1 cellular context compared by ENCODE assay signal in the genomic region with DNA sequence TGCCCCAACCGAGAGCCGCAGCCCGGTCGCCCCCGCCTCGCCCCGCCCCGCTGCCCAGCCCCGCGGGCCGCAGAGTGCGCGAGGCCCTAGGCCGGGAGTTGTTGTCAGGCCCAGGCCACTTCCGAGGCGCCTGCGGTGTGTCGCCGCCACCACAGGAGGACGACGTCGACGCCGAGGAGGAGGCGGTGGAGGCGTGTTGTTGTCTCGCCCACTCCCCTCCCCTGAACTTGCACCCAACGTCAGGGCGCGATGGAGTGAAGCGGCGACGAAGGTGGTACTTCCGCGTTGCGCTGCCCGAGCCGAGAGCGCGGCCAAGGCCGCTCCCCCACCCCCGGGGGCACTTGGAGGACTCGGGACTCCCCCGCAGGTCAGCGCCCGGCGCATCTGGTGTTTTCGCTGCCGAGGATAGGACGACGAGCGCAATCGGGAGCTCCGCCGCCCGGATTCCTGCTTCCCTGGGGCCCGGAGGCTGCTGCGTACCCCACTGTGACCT.
TF ChIP-seq lines count a peak whose summit lies in the region.

Gene CDK13 (plus strand): TSS at position 277 of the 493 bp plus-strand sequence. CDS start 386 bp downstream, outside the sequence.

TF ChIP-seq in HepG2, 621 proteins besides CTCF, POLR2A, EP300 and RAD21 (continued from another document and continues in another):
- TF ChIP-seq, protein P1, sequence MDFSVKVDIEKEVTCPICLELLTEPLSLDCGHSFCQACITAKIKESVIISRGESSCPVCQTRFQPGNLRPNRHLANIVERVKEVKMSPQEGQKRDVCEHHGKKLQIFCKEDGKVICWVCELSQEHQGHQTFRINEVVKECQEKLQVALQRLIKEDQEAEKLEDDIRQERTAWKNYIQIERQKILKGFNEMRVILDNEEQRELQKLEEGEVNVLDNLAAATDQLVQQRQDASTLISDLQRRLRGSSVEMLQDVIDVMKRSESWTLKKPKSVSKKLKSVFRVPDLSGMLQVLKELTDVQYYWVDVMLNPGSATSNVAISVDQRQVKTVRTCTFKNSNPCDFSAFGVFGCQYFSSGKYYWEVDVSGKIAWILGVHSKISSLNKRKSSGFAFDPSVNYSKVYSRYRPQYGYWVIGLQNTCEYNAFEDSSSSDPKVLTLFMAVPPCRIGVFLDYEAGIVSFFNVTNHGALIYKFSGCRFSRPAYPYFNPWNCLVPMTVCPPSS (IDR thresholded peaks at IDR 0.05) = no peak
- TF ChIP-seq ZNF782 (CRISPR knock-in tag; IDR thresholded peaks at IDR 0.05; ENCODE audit: borderline replicate concordance) = no peak; the same call in 1 of the 2 replicates
- TF ChIP-seq TEF (CRISPR knock-in tag; IDR thresholded peaks at IDR 0.05) = no peak
- peak; percentile 15; the same call in 1 of the 2 replicates for TF ChIP-seq KMT2B (CRISPR knock-in tag; IDR thresholded peaks at IDR 0.05)
- TF ChIP-seq, protein P2, sequence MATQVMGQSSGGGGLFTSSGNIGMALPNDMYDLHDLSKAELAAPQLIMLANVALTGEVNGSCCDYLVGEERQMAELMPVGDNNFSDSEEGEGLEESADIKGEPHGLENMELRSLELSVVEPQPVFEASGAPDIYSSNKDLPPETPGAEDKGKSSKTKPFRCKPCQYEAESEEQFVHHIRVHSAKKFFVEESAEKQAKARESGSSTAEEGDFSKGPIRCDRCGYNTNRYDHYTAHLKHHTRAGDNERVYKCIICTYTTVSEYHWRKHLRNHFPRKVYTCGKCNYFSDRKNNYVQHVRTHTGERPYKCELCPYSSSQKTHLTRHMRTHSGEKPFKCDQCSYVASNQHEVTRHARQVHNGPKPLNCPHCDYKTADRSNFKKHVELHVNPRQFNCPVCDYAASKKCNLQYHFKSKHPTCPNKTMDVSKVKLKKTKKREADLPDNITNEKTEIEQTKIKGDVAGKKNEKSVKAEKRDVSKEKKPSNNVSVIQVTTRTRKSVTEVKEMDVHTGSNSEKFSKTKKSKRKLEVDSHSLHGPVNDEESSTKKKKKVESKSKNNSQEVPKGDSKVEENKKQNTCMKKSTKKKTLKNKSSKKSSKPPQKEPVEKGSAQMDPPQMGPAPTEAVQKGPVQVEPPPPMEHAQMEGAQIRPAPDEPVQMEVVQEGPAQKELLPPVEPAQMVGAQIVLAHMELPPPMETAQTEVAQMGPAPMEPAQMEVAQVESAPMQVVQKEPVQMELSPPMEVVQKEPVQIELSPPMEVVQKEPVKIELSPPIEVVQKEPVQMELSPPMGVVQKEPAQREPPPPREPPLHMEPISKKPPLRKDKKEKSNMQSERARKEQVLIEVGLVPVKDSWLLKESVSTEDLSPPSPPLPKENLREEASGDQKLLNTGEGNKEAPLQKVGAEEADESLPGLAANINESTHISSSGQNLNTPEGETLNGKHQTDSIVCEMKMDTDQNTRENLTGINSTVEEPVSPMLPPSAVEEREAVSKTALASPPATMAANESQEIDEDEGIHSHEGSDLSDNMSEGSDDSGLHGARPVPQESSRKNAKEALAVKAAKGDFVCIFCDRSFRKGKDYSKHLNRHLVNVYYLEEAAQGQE (IDR thresholded peaks at IDR 0.05; ENCODE audit: borderline replicate concordance in 1 of 2, low read depth in 1 of 2, low read length in 2 of 2) = no peak
- TF ChIP-seq, protein P3, sequence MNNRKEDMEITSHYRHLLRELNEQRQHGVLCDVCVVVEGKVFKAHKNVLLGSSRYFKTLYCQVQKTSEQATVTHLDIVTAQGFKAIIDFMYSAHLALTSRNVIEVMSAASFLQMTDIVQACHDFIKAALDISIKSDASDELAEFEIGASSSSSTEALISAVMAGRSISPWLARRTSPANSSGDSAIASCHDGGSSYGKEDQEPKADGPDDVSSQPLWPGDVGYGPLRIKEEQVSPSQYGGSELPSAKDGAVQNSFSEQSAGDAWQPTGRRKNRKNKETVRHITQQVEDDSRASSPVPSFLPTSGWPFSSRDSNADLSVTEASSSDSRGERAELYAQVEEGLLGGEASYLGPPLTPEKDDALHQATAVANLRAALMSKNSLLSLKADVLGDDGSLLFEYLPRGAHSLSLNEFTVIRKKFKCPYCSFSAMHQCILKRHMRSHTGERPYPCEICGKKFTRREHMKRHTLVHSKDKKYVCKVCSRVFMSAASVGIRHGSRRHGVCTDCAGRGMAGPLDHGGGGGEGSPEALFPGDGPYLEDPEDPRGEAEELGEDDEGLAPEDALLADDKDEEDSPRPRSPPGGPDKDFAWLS (CRISPR knock-in tag; IDR thresholded peaks at IDR 0.05; ENCODE audit: borderline replicate concordance) = no peak
- TF ChIP-seq NR2F6 (IDR thresholded peaks at IDR 0.05) = no peak
- 0 out of 2 replicates have a peak, but pooled peaks have one; percentile 17 for TF ChIP-seq NR2F6 (CRISPR knock-in tag; IDR thresholded peaks at IDR 0.05)
- 0 out of 2 replicates have a peak, but pooled peaks have one; percentile 40 for TF ChIP-seq ISX (CRISPR knock-in tag; conservative IDR thresholded peaks at IDR 0.05)
- peak; percentile 72; the same call in 1 of the 2 replicates for TF ChIP-seq MXD1 (CRISPR knock-in tag; IDR thresholded peaks at IDR 0.05)
- TF ChIP-seq HDAC1 (CRISPR knock-in tag; IDR thresholded peaks at IDR 0.05) = peak; percentile 73; the same call in 1 of the 2 replicates
- TF ChIP-seq U2AF2 (IDR thresholded peaks at IDR 0.05; ENCODE audit: low read depth, low read length) = no peak
- TF ChIP-seq ZNF235 (CRISPR knock-in tag; IDR thresholded peaks at IDR 0.05; ENCODE audit: borderline replicate concordance) = peak; percentile 56; the same call in 1 of the 2 replicates
- peak; percentile 59; the same call in 1 of the 2 replicates for TF ChIP-seq FOXO1 (CRISPR knock-in tag; IDR thresholded peaks at IDR 0.05)
- TF ChIP-seq CENPX (CRISPR knock-in tag; IDR thresholded peaks at IDR 0.05) = no peak
- TF ChIP-seq PRMT3 (CRISPR knock-in tag; IDR thresholded peaks at IDR 0.05; ENCODE audit: borderline replicate concordance, low read depth) = no peak
- peak in 1 of 2 experiments; percentile 34; a peak in 3 of 4 replicates for TF ChIP-seq KLF16 (CRISPR knock-in tag; IDR thresholded peaks at IDR 0.05)
- no peak for TF ChIP-seq FOXK2 (IDR thresholded peaks at IDR 0.05)
- TF ChIP-seq ZNF121 (CRISPR knock-in tag; IDR thresholded peaks at IDR 0.05) = no peak
- TF ChIP-seq MED13 (CRISPR knock-in tag; IDR thresholded peaks at IDR 0.05) = no peak; the same call in 1 of the 2 replicates
- no peak for TF ChIP-seq JUND (CRISPR knock-in tag; IDR thresholded peaks at IDR 0.05)
- no peak for TF ChIP-seq ZNF337 (CRISPR knock-in tag; IDR thresholded peaks at IDR 0.05; ENCODE audit: borderline replicate concordance, low read depth)
- TF ChIP-seq ZSCAN21 (CRISPR knock-in tag; IDR thresholded peaks at IDR 0.05; ENCODE audit: borderline replicate concordance) = peak; percentile 92; the same call in 1 of the 2 replicates
- no peak for TF ChIP-seq ZNF432 (CRISPR knock-in tag; IDR thresholded peaks at IDR 0.05; ENCODE audit: borderline replicate concordance)
- peak; percentile 77; the same call in 1 of the 2 replicates for TF ChIP-seq ZFP37 (CRISPR knock-in tag; IDR thresholded peaks at IDR 0.05; ENCODE audit: borderline replicate concordance)
- no peak for TF ChIP-seq ZBTB3 (CRISPR knock-in tag; IDR thresholded peaks at IDR 0.05; ENCODE audit: borderline replicate concordance, low read depth)
- TF ChIP-seq, protein P4, sequence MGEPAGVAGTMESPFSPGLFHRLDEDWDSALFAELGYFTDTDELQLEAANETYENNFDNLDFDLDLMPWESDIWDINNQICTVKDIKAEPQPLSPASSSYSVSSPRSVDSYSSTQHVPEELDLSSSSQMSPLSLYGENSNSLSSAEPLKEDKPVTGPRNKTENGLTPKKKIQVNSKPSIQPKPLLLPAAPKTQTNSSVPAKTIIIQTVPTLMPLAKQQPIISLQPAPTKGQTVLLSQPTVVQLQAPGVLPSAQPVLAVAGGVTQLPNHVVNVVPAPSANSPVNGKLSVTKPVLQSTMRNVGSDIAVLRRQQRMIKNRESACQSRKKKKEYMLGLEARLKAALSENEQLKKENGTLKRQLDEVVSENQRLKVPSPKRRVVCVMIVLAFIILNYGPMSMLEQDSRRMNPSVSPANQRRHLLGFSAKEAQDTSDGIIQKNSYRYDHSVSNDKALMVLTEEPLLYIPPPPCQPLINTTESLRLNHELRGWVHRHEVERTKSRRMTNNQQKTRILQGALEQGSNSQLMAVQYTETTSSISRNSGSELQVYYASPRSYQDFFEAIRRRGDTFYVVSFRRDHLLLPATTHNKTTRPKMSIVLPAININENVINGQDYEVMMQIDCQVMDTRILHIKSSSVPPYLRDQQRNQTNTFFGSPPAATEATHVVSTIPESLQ (CRISPR knock-in tag; conservative IDR thresholded peaks at IDR 0.05) = no peak
- no peak; the same call in 1 of the 2 replicates for TF ChIP-seq ZNF430 (CRISPR knock-in tag; IDR thresholded peaks at IDR 0.05)
- TF ChIP-seq ZNF205 (CRISPR knock-in tag; IDR thresholded peaks at IDR 0.05) = peak; percentile 25; the same call in 1 of the 2 replicates
- TF ChIP-seq ISL2 (CRISPR knock-in tag; IDR thresholded peaks at IDR 0.05) = no peak; the same call in 1 of the 2 replicates
- TF ChIP-seq MZF1 (CRISPR knock-in tag; IDR thresholded peaks at IDR 0.05; ENCODE audit: borderline replicate concordance) = no peak
- TF ChIP-seq STAT5B (CRISPR knock-in tag; IDR thresholded peaks at IDR 0.05) = no peak
- TF ChIP-seq ATF1 (CRISPR knock-in tag; IDR thresholded peaks at IDR 0.05) = no peak
- TF ChIP-seq CEBPB (IDR thresholded peaks at IDR 0.05; ENCODE audit: borderline replicate concordance, low read depth, low read length) = no peak
- no peak for TF ChIP-seq IRF2 (CRISPR knock-in tag; IDR thresholded peaks at IDR 0.05)
- TF ChIP-seq TERF1 (CRISPR knock-in tag; IDR thresholded peaks at IDR 0.05) = 0 out of 2 replicates have a peak, but pooled peaks have one; percentile 20
- TF ChIP-seq MYC (CRISPR knock-in tag; IDR thresholded peaks at IDR 0.05; ENCODE audit: borderline replicate concordance) = no peak; the same call in none of the 2 replicates
- no peak; the same call in 1 of the 2 replicates for TF ChIP-seq ZNF280B (CRISPR knock-in tag; IDR thresholded peaks at IDR 0.05; ENCODE audit: borderline replicate concordance)
- TF ChIP-seq ZNF550 (CRISPR knock-in tag; IDR thresholded peaks at IDR 0.05; ENCODE audit: borderline replicate concordance) = no peak
- TF ChIP-seq, protein P5, sequence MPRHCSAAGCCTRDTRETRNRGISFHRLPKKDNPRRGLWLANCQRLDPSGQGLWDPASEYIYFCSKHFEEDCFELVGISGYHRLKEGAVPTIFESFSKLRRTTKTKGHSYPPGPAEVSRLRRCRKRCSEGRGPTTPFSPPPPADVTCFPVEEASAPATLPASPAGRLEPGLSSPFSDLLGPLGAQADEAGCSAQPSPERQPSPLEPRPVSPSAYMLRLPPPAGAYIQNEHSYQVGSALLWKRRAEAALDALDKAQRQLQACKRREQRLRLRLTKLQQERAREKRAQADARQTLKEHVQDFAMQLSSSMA (CRISPR knock-in tag; IDR thresholded peaks at IDR 0.05) = no peak
- TF ChIP-seq ZFY (CRISPR knock-in tag; IDR thresholded peaks at IDR 0.05) = peak; percentile 94
- no peak for TF ChIP-seq NR2F1 (CRISPR knock-in tag; IDR thresholded peaks at IDR 0.05)
- TF ChIP-seq ZNF460 (CRISPR knock-in tag; IDR thresholded peaks at IDR 0.05; ENCODE audit: borderline replicate concordance) = peak; percentile 89
- no peak for TF ChIP-seq MAFG (CRISPR knock-in tag; IDR thresholded peaks at IDR 0.05)
- TF ChIP-seq ZNF251 (CRISPR knock-in tag; IDR thresholded peaks at IDR 0.05) = no peak
- TF ChIP-seq ARID3A (IDR thresholded peaks at IDR 0.05; ENCODE audit: low read depth, low read length) = no peak
